ENCODE assay signal across 14 cellular contexts in genomic region chr10:23461557-23461956, GRCh38. TPM values are rescaled to one million over a fixed set of nuclear protein-coding genes. Genes with fewer than 3 reads are reported as not detected.
DNase-seq lines count a peak whose midpoint lies in the region; ATAC-seq and TF ChIP-seq lines count a peak whose summit lies in the region.
"Had no signal": no experiment of that assay in that cellular context is flagged by ENCODE, and none has a peak within 500 bp of the region (broad histone marks: within the 10 kb centered on the region; RNA-seq: fewer than 3 reads in every experiment).

No MANE protein-coding gene starts in this region.

- no peak overlapping the region for H2AFZ ChIP-seq in MM.1S (ENCODE audit: low read length)

- no peak overlapping the region for H2BK15ac ChIP-seq in mesendoderm (replicated peaks; ENCODE audit: low read depth)

- H4K5ac ChIP-seq in mesendoderm (ENCODE audit: low read length) = no peak overlapping the region

- H2BK5ac ChIP-seq in mesendoderm (ENCODE audit: low read length) = no peak overlapping the region

- no peak overlapping the region for H2BK120ac ChIP-seq in mesendoderm (ENCODE audit: low read depth, low read length)

- peak; percentile 53 for DNase-seq in MM.1S
- DNase-seq in cardiac muscle cell (ENCODE audit: low read depth in 1 of 2, low spot score in 1 of 2) = peak in 1 of 2 donors; percentile 83
- peak; percentile 31 for DNase-seq in mesendoderm
- DNase-seq in kidney tubule cell (ENCODE audit: low spot score) = no peak
- DNase-seq in NCI-H146 treated with DMSO at 0.1 percent for 48 hours (lab: John Stamatoyannopoulos, UW; ENCODE audit: unreplicated experiment) = no peak
- DNase-seq: DMS 273 treated with DMSO at 0.1 percent for 48 hours, H9, NCI-H1092, NCI-H1694, NCI-H774, SHP77 had no signal

- no peak overlapping the region for H3K4ac ChIP-seq in mesendoderm (ENCODE audit: low read depth, low read length)

- TF ChIP-seq CTCF in MM.1S (IDR thresholded peaks at IDR 0.05; ENCODE audit: low read length) (no peak), cardiac muscle cell (IDR thresholded peaks at IDR 0.05; ENCODE audit: low read depth, low read length) (no peak)

- H3K4me1 ChIP-seq in MM.1S (ENCODE audit: low read length) = peaks cover 27% of the 10 kb centered on the region
- H3K4me1 ChIP-seq in cardiac muscle cell (ENCODE audit: low read depth) = peaks cover 22% of the 10 kb centered on the region
- H3K4me1 ChIP-seq in mesendoderm (ENCODE audit: control insufficient read depth, low read depth, low read length) = no peaks in the 10 kb centered on the region

- peak overlapping the region; percentile 17; the same call in 1 of the 2 replicates for H3K4me2 ChIP-seq in MM.1S (ENCODE audit: low read depth, low read length)
- no peak overlapping the region for H3K4me2 ChIP-seq in mesendoderm (ENCODE audit: low read length)

- no peaks in the 10 kb centered on the region for H3K79me2 ChIP-seq in MM.1S (ENCODE audit: low read length)
- no peaks in the 10 kb centered on the region for H3K79me2 ChIP-seq in mesendoderm (ENCODE audit: control insufficient read depth, insufficient read depth, low read length)

- no peak overlapping the region for H3K9ac ChIP-seq in MM.1S (ENCODE audit: low read length)
- no peak overlapping the region for H3K9ac ChIP-seq in mesendoderm (ENCODE audit: low read length)

- H3F3A ChIP-seq in MM.1S (ENCODE audit: insufficient read depth, low read length) = peaks cover 5% of the 10 kb centered on the region; the same call in 1 of the 2 replicates

- H3K23ac ChIP-seq in mesendoderm (ENCODE audit: low read length) = no peak overlapping the region

- no CpG with 5 or more reads among the region's 2 CpGs for WGBS in mesendoderm (ENCODE audit: extremely low coverage, insufficient coverage, low lambda C conversion rate)

- no peaks in the 10 kb centered on the region for H3K9me2 ChIP-seq in MM.1S (replicated peaks; ENCODE audit: insufficient read depth, low read length)

- H2AK5ac ChIP-seq in mesendoderm (ENCODE audit: low read length) = no peak overlapping the region

- no peak overlapping the region for H3K4me3 ChIP-seq in MM.1S (ENCODE audit: low read length)
- H3K4me3 ChIP-seq in cardiac muscle cell = no peak overlapping the region
- no peak overlapping the region for H3K4me3 ChIP-seq in mesendoderm (ENCODE audit: low read length)

- H3K9me3 ChIP-seq in MM.1S (replicated peaks; ENCODE audit: insufficient read depth, low read length) (no peaks in the 10 kb centered on the region), cardiac muscle cell (ENCODE audit: low read depth) (no peaks in the 10 kb centered on the region)

- ATAC-seq in HG02571 (IDR thresholded peaks at IDR 0.05; ENCODE audit: unreplicated experiment) (no peak), HG03460 (IDR thresholded peaks at IDR 0.05; ENCODE audit: unreplicated experiment) (no peak)
- ATAC-seq: Panc1 had no signal

- H3K27me3 ChIP-seq in MM.1S (replicated peaks; ENCODE audit: insufficient read depth, low read length) = no peaks in the 10 kb centered on the region
- no peaks in the 10 kb centered on the region for H3K27me3 ChIP-seq in cardiac muscle cell
- no peaks in the 10 kb centered on the region for H3K27me3 ChIP-seq in mesendoderm (ENCODE audit: insufficient read depth, low read length, poor library complexity)

- no peaks in the 10 kb centered on the region for H4K20me1 ChIP-seq in MM.1S (ENCODE audit: insufficient read depth, low read length)

- H3K18ac ChIP-seq in mesendoderm (ENCODE audit: low read length) = no peak overlapping the region

- no peak overlapping the region for H4K8ac ChIP-seq in mesendoderm (ENCODE audit: low read depth, low read length)

- no peaks in the 10 kb centered on the region for H3K79me1 ChIP-seq in mesendoderm (ENCODE audit: low read length)

- peak overlapping the region; percentile 43; the same call in 1 of the 2 replicates for H3K27ac ChIP-seq in MM.1S (ENCODE audit: low read length)
- H3K27ac ChIP-seq in cardiac muscle cell = peak overlapping the region; percentile 80
- no peak overlapping the region for H3K27ac ChIP-seq in mesendoderm (ENCODE audit: low read depth, low read length)

- H3K56ac ChIP-seq in mesendoderm (ENCODE audit: low read length) = no peak overlapping the region

- H3K36me3 ChIP-seq in MM.1S (replicated peaks; ENCODE audit: insufficient read depth, low read length) (no peaks in the 10 kb centered on the region), cardiac muscle cell (no peaks in the 10 kb centered on the region), mesendoderm (ENCODE audit: control insufficient read depth, insufficient read depth, low read length) (no peaks in the 10 kb centered on the region)

RNA-seq across cellular contexts. Expression of gene OTUD1, which starts 22.7 kb away (rescaled TPM):
- 8.1 and 12.6 TPM in 2 replicates for total RNA-seq in cardiac muscle cell
- polyA plus RNA-seq in cardiac muscle cell = 15.3 and 17.8 TPM in 2 replicates
- 1.1 TPM for polyA plus RNA-seq in mesendoderm (2013, experiment 1 of 2)
- polyA plus RNA-seq in mesendoderm (2013, experiment 2 of 2) = 1.1 TPM

Comparison
In these comparisons a context has a peak if more than half of its experiments do, and no peak if none do; other contexts are left out.
1. DNase-seq: peak in MM.1S (single experiment) and mesendoderm (single experiment); none in kidney tubule cell (single experiment) and NCI-H146 treated with DMSO at 0.1 percent for 48 hours (single experiment).